ENCODE assay signal across 7 cellular contexts in genomic region chr9:104099630-104100029, GRCh38.
"Had no signal": no experiment of that assay in that cellular context is flagged by ENCODE, and none has a peak within 500 bp of the region (broad histone marks: within the 10 kb centered on the region; RNA-seq: fewer than 3 reads in every experiment).

No MANE protein-coding gene starts in this region.

- DNase-seq: GDM1, GF-D8 had no signal

- FAIRE-seq: GM12878, GM12891, GM12892, GM18507, GM19239 had no signal

- ATAC-seq: GM12878 had no signal

- H3K4me3 ChIP-seq: GM12878 had no signal
